Comparison of ENCODE assay signal across 24 cellular contexts in the genomic region with DNA sequence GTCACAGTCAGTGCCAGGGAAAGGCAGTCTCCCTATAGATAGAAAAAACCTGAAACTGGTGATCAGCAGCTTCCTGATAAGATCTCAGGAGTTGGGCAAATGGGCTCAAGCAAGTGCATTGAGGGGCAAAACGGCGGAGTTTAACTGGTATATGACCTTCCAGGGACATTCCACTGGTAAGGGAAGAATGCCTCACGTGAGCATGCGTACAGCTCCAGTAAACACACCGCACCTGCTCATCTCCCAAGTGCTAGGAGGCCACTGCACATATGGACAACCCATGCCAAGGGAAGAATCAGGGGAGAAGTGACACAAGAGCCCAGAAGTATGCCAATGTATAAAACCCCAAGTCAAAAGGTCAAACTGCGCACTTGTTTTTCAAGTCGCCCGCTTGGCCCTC. TPM values are rescaled to one million over a fixed set of nuclear protein-coding genes. Genes with fewer than 3 reads are reported as not detected.
A peak's percentile ranks its signal among the peaks of the same experiment; 100 is the strongest.
DNase-seq lines count a peak whose midpoint lies in the region; ATAC-seq and TF ChIP-seq lines count a peak whose summit lies in the region.
"Had no signal": no experiment of that assay in that cellular context is flagged by ENCODE, and none has a peak within 500 bp of the region (broad histone marks: within the 10 kb centered on the region; RNA-seq: fewer than 3 reads in every experiment).

No MANE protein-coding gene starts in this region.

- TF ChIP-seq CTCF in esophagus muscularis mucosa (IDR thresholded peaks at IDR 0.05) = no peak
- no peak for TF ChIP-seq CTCF in GM10266 (IDR thresholded peaks at IDR 0.05; ENCODE audit: control insufficient read depth, insufficient read depth, low read depth, missing control alignments)

- ATAC-seq in activated T-cell treated with anti-CD3 and anti-CD28 coated beads, Interleukin-2, amount 50 U/mL, for 4 hours = no peak
- ATAC-seq: CD8-positive, alpha-beta T cell had no signal

- DNase-seq in COLO668 (lab: John Stamatoyannopoulos, UW; ENCODE audit: unreplicated experiment) = peak; percentile 20
- peak; percentile 78 for DNase-seq in DMS53 (lab: John Stamatoyannopoulos, UW)
- DNase-seq in HT-29 (ENCODE audit: low spot score) = peak; percentile 49
- DNase-seq in esophagus muscularis mucosa (ENCODE audit: extremely low spot score) = peak; percentile 89
- no peak for DNase-seq in occipital lobe (lab: John Stamatoyannopoulos, UW)
- DNase-seq in NCI-H510A treated with DMSO at 0.1 percent for 48 hours (lab: John Stamatoyannopoulos, UW) = no peak
- DNase-seq in GM10266 (ENCODE audit: extremely low spot score) = no peak
- DNase-seq in activated T-cell treated with anti-CD3 and anti-CD28 coated beads, Interleukin-2, amount 50 U/mL, for 4 hours = no peak
- DNase-seq: 8988T; ACHN; CD4-positive, alpha-beta T cell; CD8-positive, alpha-beta T cell; COR-L47; DMS 273 treated with DMSO at 0.1 percent for 48 hours; DMS153; DMS79; DND-41; EL; GDM1 had no signal

- no peaks in the 10 kb centered on the region for H3K4me1 ChIP-seq in esophagus muscularis mucosa

- no peak overlapping the region for H3K27ac ChIP-seq in esophagus muscularis mucosa (replicated peaks in 1 of 4)
- H3K27ac ChIP-seq: BLaER1 treated with 17β-estradiol and CSF1 and Interleukin-3, amounts not matched to agents 10 nM and 100 nM; C4-2B had no signal

- no peak overlapping the region for H3K4me3 Mint-ChIP-seq in activated T-cell treated with anti-CD3 and anti-CD28 coated beads, Interleukin-2, amount 50 U/mL, for 4 hours
- H3K4me3 Mint-ChIP-seq: CD4-positive, alpha-beta T cell; CD8-positive, alpha-beta T cell had no signal

- H3K4me3 ChIP-seq in esophagus muscularis mucosa = no peak overlapping the region
- H3K4me3 ChIP-seq: BLaER1 treated with 17β-estradiol and CSF1 and Interleukin-3, amounts not matched to agents 10 nM and 100 nM had no signal

- H3K27me3 ChIP-seq in esophagus muscularis mucosa = no peaks in the 10 kb centered on the region
- H3K27me3 ChIP-seq: BLaER1 treated with 17β-estradiol and CSF1 and Interleukin-3, amounts not matched to agents 10 nM and 100 nM had no signal

- TF ChIP-seq EP300 in esophagus muscularis mucosa (IDR thresholded peaks at IDR 0.05) = no peak

- H3K36me3 ChIP-seq in esophagus muscularis mucosa = no peaks in the 10 kb centered on the region
- H3K36me3 ChIP-seq: BLaER1 treated with 17β-estradiol and CSF1 and Interleukin-3, amounts not matched to agents 10 nM and 100 nM had no signal

- H3K27me3 Mint-ChIP-seq in activated T-cell treated with anti-CD3 and anti-CD28 coated beads, Interleukin-2, amount 50 U/mL, for 4 hours (ENCODE audit: low read depth) = peaks cover 7% of the 10 kb centered on the region

- H3K9me3 ChIP-seq in esophagus muscularis mucosa = no peaks in the 10 kb centered on the region

- no peaks in the 10 kb centered on the region for H3K36me3 Mint-ChIP-seq in activated T-cell treated with anti-CD3 and anti-CD28 coated beads, Interleukin-2, amount 50 U/mL, for 4 hours (ENCODE audit: insufficient read depth)
- H3K36me3 Mint-ChIP-seq: CD8-positive, alpha-beta T cell had no signal

- H3K9me3 Mint-ChIP-seq in activated T-cell treated with anti-CD3 and anti-CD28 coated beads, Interleukin-2, amount 50 U/mL, for 4 hours = peaks cover 9% of the 10 kb centered on the region
- H3K9me3 Mint-ChIP-seq: CD4-positive, alpha-beta T cell had no signal

- H3K4me1 Mint-ChIP-seq in activated T-cell treated with anti-CD3 and anti-CD28 coated beads, Interleukin-2, amount 50 U/mL, for 4 hours (ENCODE audit: low read depth) = no peaks in the 10 kb centered on the region

- WGBS in esophagus muscularis mucosa = 80% methylated on average over 8 of the region's 8 CpGs

- intact Hi-C loops in esophagus muscularis mucosa (cut with DNase I) = no loop called here

- no peak for TF ChIP-seq POLR2A in esophagus muscularis mucosa (IDR thresholded peaks at IDR 0.05; ENCODE audit: low read depth)

RNA-seq across cellular contexts. Expression of gene HEPHL1, which starts 11.6 kb away (rescaled TPM):
- total RNA-seq in HT-29 (2014; rRNA removed; shearing (Covaris generic)) = not detected in 2 replicates
- under 1 TPM in 1 of 4 donors, not detected in 3; 0.42 TPM for total RNA-seq in esophagus muscularis mucosa
- not detected for total RNA-seq in occipital lobe
- not detected for total RNA-seq in activated T-cell treated with anti-CD3 and anti-CD28 coated beads, Interleukin-2, amount 50 U/mL, for 4 hours
- total RNA-seq: A673; CD4-positive, alpha-beta T cell; CD8-positive, alpha-beta T cell; Daoy; G401 had no signal

Comparison
In these comparisons a context has a peak if more than half of its experiments do, and no peak if none do; other contexts are left out.
1. DNase-seq: peak in COLO668 (single experiment), DMS53 (single experiment), HT-29 (single experiment) and esophagus muscularis mucosa (single experiment); none in occipital lobe (single experiment), NCI-H510A treated with DMSO at 0.1 percent for 48 hours (single experiment), GM10266 (single experiment) and activated T-cell treated with anti-CD3 and anti-CD28 coated beads, Interleukin-2, amount 50 U/mL, for 4 hours (single experiment).